10 cellular contexts compared by ENCODE assay signal in the genomic region with DNA sequence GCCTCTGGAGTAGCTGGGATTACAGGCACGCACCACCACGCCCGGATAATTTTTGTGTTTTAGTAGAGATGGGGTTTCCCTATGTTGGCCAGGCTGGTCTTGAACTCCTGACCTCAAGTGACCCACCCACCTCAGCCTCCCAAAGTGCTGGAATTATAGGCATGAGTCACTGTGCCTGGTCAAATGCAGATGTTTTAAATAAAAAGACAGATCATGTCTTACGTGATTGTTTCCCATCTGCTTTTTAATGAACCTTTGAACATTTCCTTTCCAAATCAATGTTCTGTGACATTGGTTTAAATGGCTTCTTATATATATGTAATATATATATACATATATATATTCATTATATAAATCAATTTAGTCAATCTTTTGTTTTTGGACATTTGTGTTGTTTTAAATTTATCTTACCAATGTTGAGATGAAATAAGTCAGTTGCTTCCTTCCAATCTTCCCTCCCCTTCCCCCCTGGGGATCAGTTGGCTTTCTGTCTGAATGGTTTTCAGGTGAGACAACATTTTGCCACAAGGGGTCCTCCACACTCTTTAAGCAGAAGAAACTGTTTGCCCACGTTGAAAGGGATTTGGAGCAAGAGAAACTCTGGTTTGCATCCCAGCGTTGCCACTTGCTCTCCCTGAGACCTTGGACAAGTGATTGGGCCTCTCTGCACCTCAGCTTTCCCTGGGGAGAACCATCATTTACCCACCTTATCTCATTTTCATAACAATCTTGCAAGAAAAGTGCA. TPM values are rescaled to one million over a fixed set of nuclear protein-coding genes. Genes with fewer than 3 reads are reported as not detected.
A peak's percentile ranks its signal among the peaks of the same experiment; 100 is the strongest.
DNase-seq lines count a peak whose midpoint lies in the region; ATAC-seq and TF ChIP-seq lines count a peak whose summit lies in the region.
"Had no signal": no experiment of that assay in that cellular context is flagged by ENCODE, and none has a peak within 500 bp of the region (broad histone marks: within the 10 kb centered on the region; RNA-seq: fewer than 3 reads in every experiment).

No MANE protein-coding gene starts in this region.

- no peaks in the 10 kb centered on the region for H3K9me3 Mint-ChIP-seq in progenitor cell of endocrine pancreas (ENCODE audit: low read depth)
- no peaks in the 10 kb centered on the region for H3K9me3 Mint-ChIP-seq in activated T-cell treated with anti-CD3 and anti-CD28 coated beads, Interleukin-2, amount 50 U/mL, for 24 hours
- H3K9me3 Mint-ChIP-seq: naive thymus-derived CD8-positive, alpha-beta T cell had no signal

- H3K4me1 Mint-ChIP-seq in progenitor cell of endocrine pancreas (ENCODE audit: low read depth), result no peaks in the 10 kb centered on the region
- H3K4me1 Mint-ChIP-seq in activated T-cell treated with anti-CD3 and anti-CD28 coated beads, Interleukin-2, amount 50 U/mL, for 24 hours (ENCODE audit: low read depth), result no peaks in the 10 kb centered on the region
- H3K4me1 Mint-ChIP-seq: B cell; naive thymus-derived CD8-positive, alpha-beta T cell had no signal

- H3K4me3 Mint-ChIP-seq in progenitor cell of endocrine pancreas (ENCODE audit: low read depth), result no peak overlapping the region
- H3K4me3 Mint-ChIP-seq in activated T-cell treated with anti-CD3 and anti-CD28 coated beads, Interleukin-2, amount 50 U/mL, for 24 hours, result no peak overlapping the region
- H3K4me3 Mint-ChIP-seq: B cell; naive thymus-derived CD8-positive, alpha-beta T cell had no signal

- peak; percentile 61 for TF ChIP-seq CTCF in progenitor cell of endocrine pancreas (IDR thresholded peaks at IDR 0.05; ENCODE audit: unreplicated experiment)
- TF ChIP-seq CTCF in omental fat pad (IDR thresholded peaks at IDR 0.05), result no peak

- no peak for ATAC-seq in omental fat pad (ENCODE audit: low FRiP score)
- ATAC-seq in HG03342 (IDR thresholded peaks at IDR 0.05; ENCODE audit: unreplicated experiment), result no peak
- ATAC-seq: naive thymus-derived CD8-positive, alpha-beta T cell had no signal

- H3K27me3 Mint-ChIP-seq in progenitor cell of endocrine pancreas, result peaks cover 45% of the 10 kb centered on the region
- H3K27me3 Mint-ChIP-seq in activated T-cell treated with anti-CD3 and anti-CD28 coated beads, Interleukin-2, amount 50 U/mL, for 24 hours, result peaks cover 48% of the 10 kb centered on the region

- H3K36me3 Mint-ChIP-seq in progenitor cell of endocrine pancreas (ENCODE audit: insufficient read depth), result no peaks in the 10 kb centered on the region
- no peaks in the 10 kb centered on the region for H3K36me3 Mint-ChIP-seq in activated T-cell treated with anti-CD3 and anti-CD28 coated beads, Interleukin-2, amount 50 U/mL, for 24 hours (ENCODE audit: low read depth)
- H3K36me3 Mint-ChIP-seq: naive thymus-derived CD8-positive, alpha-beta T cell had no signal

- no peak overlapping the region for H3K27ac Mint-ChIP-seq in progenitor cell of endocrine pancreas
- no peak overlapping the region for H3K27ac Mint-ChIP-seq in activated T-cell treated with anti-CD3 and anti-CD28 coated beads, Interleukin-2, amount 50 U/mL, for 24 hours
- H3K27ac Mint-ChIP-seq: B cell; naive thymus-derived CD8-positive, alpha-beta T cell had no signal

- DNase-seq in NCI-H2107 treated with DMSO at 0.1 percent for 48 hours (lab: John Stamatoyannopoulos, UW; ENCODE audit: unreplicated experiment) (peak; percentile 71), NCI-H2107 (lab: John Stamatoyannopoulos, UW) (no peak), NCI-H146 (lab: John Stamatoyannopoulos, UW) (peak; percentile 70), astrocyte of the hippocampus (ENCODE audit: low read depth, low spot score) (peak; percentile 2), progenitor cell of endocrine pancreas (ENCODE audit: low spot score, unreplicated experiment) (peak; percentile 17), omental fat pad (ENCODE audit: low spot score) (no peak)
- DNase-seq in activated T-cell treated with anti-CD3 and anti-CD28 coated beads, Interleukin-2, amount 50 U/mL, for 24 hours, result no peak
- DNase-seq: naive thymus-derived CD8-positive, alpha-beta T cell had no signal

RNA-seq across cellular contexts. Expression of a gene that starts 47.6 kb away (rescaled TPM):
- total RNA-seq in progenitor cell of endocrine pancreas (39.4 and 42.9 TPM in 2 replicates), omental fat pad (10 to 100 TPM; 24.3 to 41.6 (median 28.7) TPM)

Comparison
In these comparisons a context has a peak if more than half of its experiments do, and no peak if none do; other contexts are left out.
1. DNase-seq: peak in NCI-H2107 treated with DMSO at 0.1 percent for 48 hours (single experiment), NCI-H146 (single experiment), astrocyte of the hippocampus (single experiment) and progenitor cell of endocrine pancreas (single experiment); none in NCI-H2107 (single experiment), activated T-cell treated with anti-CD3 and anti-CD28 coated beads, Interleukin-2, amount 50 U/mL, for 24 hours (single experiment) and omental fat pad (single experiment).